In genomic region chr11:62599069-62599696, GRCh38 we compare ENCODE assay signal across 1 cellular context.
TF ChIP-seq lines count a peak whose summit lies in the region.

No MANE protein-coding gene starts in this region.

TF ChIP-seq in K562, 482 proteins besides CTCF, POLR2A, EP300 and RAD21 (continued from another document and continues in another):
- TF ChIP-seq ZBTB12 (CRISPR knock-in tag; IDR thresholded peaks at IDR 0.05) (no peak), FOS (IDR thresholded peaks at IDR 0.05; ENCODE audit: extremely low read depth, insufficient read length) (peak; percentile 65), PATZ1 (CRISPR knock-in tag; IDR thresholded peaks at IDR 0.05; ENCODE audit: borderline replicate concordance) (no peak), ZNF79 (CRISPR knock-in tag; IDR thresholded peaks at IDR 0.05; ENCODE audit: low read depth) (no peak), CC2D1A (IDR thresholded peaks at IDR 0.05) (0 out of 2 replicates have a peak, but pooled peaks have one; percentile 10), TEAD1 (CRISPR knock-in tag; IDR thresholded peaks at IDR 0.05) (no peak), FOXM1 (IDR thresholded peaks at IDR 0.05; ENCODE audit: low read depth) (peak; percentile 81), FOXM1 (CRISPR knock-in tag; IDR thresholded peaks at IDR 0.05; ENCODE audit: low read depth) (no peak), MIER1 (IDR thresholded peaks at IDR 0.05; ENCODE audit: low read depth) (no peak), KDM4B (IDR thresholded peaks at IDR 0.05; ENCODE audit: borderline replicate concordance in 2 of 2, low read depth in 1 of 2) (no peak), SUPT5H (IDR thresholded peaks at IDR 0.05) (no peak), NFIC (IDR thresholded peaks at IDR 0.05) (peak; percentile 100), ZNF655 (CRISPR knock-in tag; IDR thresholded peaks at IDR 0.05) (no peak), SP1 (CRISPR knock-in tag; IDR thresholded peaks at IDR 0.05) (peak; percentile 78), DMBX1 (CRISPR knock-in tag; IDR thresholded peaks at IDR 0.05; ENCODE audit: borderline replicate concordance) (no peak), SETDB1 (IDR thresholded peaks at IDR 0.05; ENCODE audit: low read length) (no peak), MAFK (IDR thresholded peaks at IDR 0.05; ENCODE audit: low read length) (no peak), STAT6 (CRISPR knock-in tag; IDR thresholded peaks at IDR 0.05) (no peak), LCOR (CRISPR knock-in tag; IDR thresholded peaks at IDR 0.05) (no peak), POLR2G (IDR thresholded peaks at IDR 0.05; ENCODE audit: low read depth, low read length) (peak; percentile 50; the same call in 1 of the 2 replicates), HNRNPK (IDR thresholded peaks at IDR 0.05; ENCODE audit: low read depth, low read length, poor library complexity, severe bottlenecking) (no peak), ZNF740 (CRISPR knock-in tag; IDR thresholded peaks at IDR 0.05) (peak; percentile 99), ZNF740 (tag; IDR thresholded peaks at IDR 0.05) (peak in 1 of 2 experiments; percentile 91; a peak in 2 of 4 replicates), KAT2B (IDR thresholded peaks at IDR 0.05; ENCODE audit: low read depth, low read length) (no peak), TRIM28 (IDR thresholded peaks at IDR 0.05) (no peak), RFX7 (CRISPR knock-in tag; IDR thresholded peaks at IDR 0.05) (no peak), E2F6 (IDR thresholded peaks at IDR 0.05; ENCODE audit: borderline replicate concordance in 1 of 2, extremely low read depth in 1 of 2, insufficient read depth in 1 of 2, insufficient read length in 1 of 2, low read depth in 1 of 2, low read length in 1 of 2, poor library complexity in 1 of 2, severe bottlenecking in 1 of 2) (no peak), HBP1 (CRISPR knock-in tag; IDR thresholded peaks at IDR 0.05) (no peak), PBX2 (CRISPR knock-in tag; IDR thresholded peaks at IDR 0.05; ENCODE audit: low read depth) (no peak), PBX2 (tag; conservative IDR thresholded peaks at IDR 0.05; ENCODE audit: low read depth) (no peak), CBFA2T3 (IDR thresholded peaks at IDR 0.05) (peak; percentile 14; the same call in 1 of the 2 replicates), REST (CRISPR knock-in tag; IDR thresholded peaks at IDR 0.05; ENCODE audit: low read depth) (no peak), BRCA1 (IDR thresholded peaks at IDR 0.05) (no peak), BRCA1 (CRISPR knock-in tag; IDR thresholded peaks at IDR 0.05) (no peak), SRSF3 (IDR thresholded peaks at IDR 0.05; ENCODE audit: insufficient read depth, low read length) (no peak), ZMIZ1 (IDR thresholded peaks at IDR 0.05; ENCODE audit: low read depth in 2 of 2, low read length in 2 of 2) (no peak), ELF1 (tag; IDR thresholded peaks at IDR 0.05) (peak; percentile 64; the same call in 1 of the 2 replicates), ARNT (IDR thresholded peaks at IDR 0.05) (peak; percentile 53 to 70; a peak in 2 of 4 replicates), PHB (CRISPR knock-in tag; IDR thresholded peaks at IDR 0.05) (no peak)
